Comparison of ENCODE assay signal across 19 cellular contexts in genomic region chr4:10017037-10017893, GRCh38. TPM values are rescaled to one million over a fixed set of nuclear protein-coding genes. Genes with fewer than 3 reads are reported as not detected.
DNase-seq lines count a peak whose midpoint lies in the region; TF ChIP-seq lines count a peak whose summit lies in the region.
"Had no signal": no experiment of that assay in that cellular context is flagged by ENCODE, and none has a peak within 500 bp of the region (broad histone marks: within the 10 kb centered on the region; RNA-seq: fewer than 3 reads in every experiment).

No MANE protein-coding gene starts in this region.

- no peak overlapping the region for H3K4me2 ChIP-seq in trophoblast cell (ENCODE audit: low read length)
- H3K4me2 ChIP-seq: GM23338, PC-9 had no signal

- H3K18ac ChIP-seq in trophoblast cell (ENCODE audit: low read length), result no peak overlapping the region

- intact Hi-C loops in CD14-positive monocyte (cut with micrococcal nuclease), result loop anchor here (5.0 kb wide), 2 partner anchors 45 to 250 kb away; no protein-coding TSS in a partner anchor
- intact Hi-C loops in tibial artery (cut with DNase I; ENCODE audit: low total_unique reads), result loop anchor here (10.0 kb wide), 1 partner anchor 322 kb away; no protein-coding TSS in a partner anchor

- H2AFZ ChIP-seq in trophoblast cell (ENCODE audit: insufficient read depth, low read length, poor library complexity), result no peak overlapping the region
- H2AFZ ChIP-seq: GM23338, PC-9 had no signal

- TF ChIP-seq CTCF in CD14-positive monocyte (IDR thresholded peaks at IDR 0.05) (no peak), epithelial cell of proximal tubule (conservative IDR thresholded peaks at IDR 0.05; ENCODE audit: low read depth, low read length) (no peak), tibial artery (IDR thresholded peaks at IDR 0.05) (no peak)

- H4K12ac ChIP-seq in trophoblast cell (ENCODE audit: low read depth, low read length), result no peak overlapping the region

- no peak overlapping the region for H3K14ac ChIP-seq in trophoblast cell (ENCODE audit: low read length)

- H2BK12ac ChIP-seq in trophoblast cell (ENCODE audit: low read length), result no peak overlapping the region

- no peak overlapping the region for H2BK5ac ChIP-seq in trophoblast cell (ENCODE audit: low read depth, low read length, poor library complexity)

- peak overlapping the region in 5 of 7 donors; percentile 5 to 79 (median 38) for H3K27ac Mint-ChIP-seq in CD14-positive monocyte
- H3K27ac Mint-ChIP-seq: B cell, GM23338 had no signal

- H3K27ac ChIP-seq in trophoblast cell (ENCODE audit: low read depth, low read length) (no peak overlapping the region), tibial artery (no peak overlapping the region)
- H3K27ac ChIP-seq: PC-9, SJCRH30 had no signal

- peaks cover 3% of the 10 kb centered on the region for H3K79me2 ChIP-seq in trophoblast cell (ENCODE audit: control insufficient read depth, insufficient read depth, low read length, poor library complexity)

- no peak overlapping the region for H3K4me3 Mint-ChIP-seq in CD14-positive monocyte
- H3K4me3 Mint-ChIP-seq: GM23338 had no signal

- peaks cover 64% of the 10 kb centered on the region for H3K4me1 Mint-ChIP-seq in CD14-positive monocyte
- H3K4me1 Mint-ChIP-seq: GM23338 had no signal

- no peaks in the 10 kb centered on the region for H3K9me3 Mint-ChIP-seq in CD14-positive monocyte
- H3K9me3 Mint-ChIP-seq: GM23338 had no signal

- peaks cover 3% of the 10 kb centered on the region for H3K9me3 ChIP-seq in trophoblast cell (ENCODE audit: insufficient read depth, low read depth, low read length)
- H3K9me3 ChIP-seq in tibial artery, result no peaks in the 10 kb centered on the region
- H3K9me3 ChIP-seq: MG63, SJCRH30 had no signal

- H3K4me1 ChIP-seq in trophoblast cell (ENCODE audit: control insufficient read depth in 1 of 2, insufficient read depth in 2 of 2, low read length in 2 of 2) (peaks cover 7 to 8% of the 10 kb centered on the region in 2 experiments), tibial artery (peaks cover 5 to 33% (median 24%) of the 10 kb centered on the region in 4 donors)
- H3K4me1 ChIP-seq: SJCRH30 had no signal

- H3K27me3 Mint-ChIP-seq in CD14-positive monocyte (ENCODE audit: low read depth in 3 of 3), result no peaks in the 10 kb centered on the region
- H3K27me3 Mint-ChIP-seq: B cell had no signal

- H3K27me3 ChIP-seq in trophoblast cell (ENCODE audit: insufficient read depth, low read length), result no peaks in the 10 kb centered on the region
- no peaks in the 10 kb centered on the region for H3K27me3 ChIP-seq in tibial artery
- H3K27me3 ChIP-seq: MG63 had no signal

- no peak overlapping the region for H3K9ac ChIP-seq in trophoblast cell (ENCODE audit: low read length)

- no peak for DNase-seq in CD14-positive monocyte (ENCODE audit: low spot score)
- DNase-seq in HuH-7.5 (ENCODE audit: low spot score), result peak; percentile 68
- no peak for DNase-seq in epithelial cell of proximal tubule (ENCODE audit: low read depth)
- DNase-seq in trophoblast cell, result peak; percentile 42 to 77
- no peak for DNase-seq in T-helper 1 cell
- DNase-seq in GDM1 (lab: John Stamatoyannopoulos, UW), result no peak
- no peak for DNase-seq in tibial artery
- DNase-seq: DND-41, MG63, NCI-H1092, NCI-H146, NCI-H2081 treated with DMSO at 0.1 percent for 48 hours, NCI-H510A, NCI-H82, PC-9, SJCRH30 had no signal

- no peak overlapping the region for H3K23ac ChIP-seq in trophoblast cell (ENCODE audit: low read length)

- peaks cover 41 to 58% of the 10 kb centered on the region in 2 donors for H3K36me3 Mint-ChIP-seq in CD14-positive monocyte

- no peak overlapping the region for H4K8ac ChIP-seq in trophoblast cell (ENCODE audit: low read depth, low read length)

- H2AK5ac ChIP-seq in trophoblast cell (ENCODE audit: low read length), result no peak overlapping the region

- H4K91ac ChIP-seq in trophoblast cell (ENCODE audit: low read depth, low read length), result no peak overlapping the region

- H3K4me3 ChIP-seq in epithelial cell of proximal tubule (ENCODE audit: low read depth, low read length), result peak overlapping the region; percentile 79
- no peak overlapping the region for H3K4me3 ChIP-seq in trophoblast cell (ENCODE audit: low read depth, low read length)
- no peak overlapping the region for H3K4me3 ChIP-seq in tibial artery
- H3K4me3 ChIP-seq: GM12878, GM23338, MG63, PC-9, SJCRH30 had no signal

- H3K36me3 ChIP-seq in trophoblast cell (ENCODE audit: control insufficient read depth in 1 of 2, insufficient read depth in 2 of 2, low read length in 2 of 2) (no peaks in the 10 kb centered on the region), tibial artery (no peaks in the 10 kb centered on the region)
- H3K36me3 ChIP-seq: MG63, SJCRH30 had no signal

- no peak overlapping the region for H3K4ac ChIP-seq in trophoblast cell (ENCODE audit: low read depth, low read length)

- H2BK120ac ChIP-seq in trophoblast cell (ENCODE audit: insufficient read depth, low read length, poor library complexity), result no peak overlapping the region

- WGBS in trophoblast cell (ENCODE audit: extremely low coverage, insufficient coverage, insufficient read length), result no CpG with 5 or more reads among the region's 11 CpGs

- peaks cover 8% of the 10 kb centered on the region for H3K79me1 ChIP-seq in trophoblast cell (ENCODE audit: low read length)

RNA-seq across cellular contexts. Expression of gene SLC2A9, which starts 4.0 kb away (rescaled TPM):
- 10 to 100 TPM; 34.7 to 38.6 TPM for polyA plus RNA-seq in CD14-positive monocyte
- total RNA-seq in epithelial cell of proximal tubule, result 0.80 and 2.0 TPM in 2 replicates
- polyA plus RNA-seq in trophoblast cell (2013), result 0.82 and 1.1 TPM in 2 replicates

Comparison
In these comparisons a context has a peak if more than half of its experiments do, and no peak if none do; other contexts are left out.
1. DNase-seq: peak in HuH-7.5 (single experiment) and trophoblast cell (2 of 2); none in CD14-positive monocyte (single experiment), epithelial cell of proximal tubule (single experiment), T-helper 1 cell (0 of 5), GDM1 (single experiment) and tibial artery (0 of 2).